ENCODE assay signal across 23 cellular contexts in genomic region chr20:13353261-13353945, GRCh38.
A peak's percentile ranks its signal among the peaks of the same experiment; 100 is the strongest.
DNase-seq lines count a peak whose midpoint lies in the region; ATAC-seq and TF ChIP-seq lines count a peak whose summit lies in the region.
"Had no signal": no experiment of that assay in that cellular context is flagged by ENCODE, and none has a peak within 500 bp of the region (broad histone marks: within the 10 kb centered on the region; RNA-seq: fewer than 3 reads in every experiment).

No MANE protein-coding gene starts in this region.

- H3K9me3 ChIP-seq in smooth muscle cell (replicated peaks; ENCODE audit: low read depth): no peaks in the 10 kb centered on the region
- H3K9me3 ChIP-seq: BLaER1 treated with 17β-estradiol and CSF1 and Interleukin-3, amounts not matched to agents 10 nM and 100 nM; Caco-2; Peyer's patch had no signal

- no peak overlapping the region for H3K9ac ChIP-seq in smooth muscle cell (ENCODE audit: low read depth)
- H3K9ac ChIP-seq: BLaER1 treated with 17β-estradiol and CSF1 and Interleukin-3, amounts not matched to agents 10 nM and 100 nM had no signal

- ATAC-seq in GM18505 (IDR thresholded peaks at IDR 0.05; ENCODE audit: unreplicated experiment): no peak
- ATAC-seq in GM19035 (IDR thresholded peaks at IDR 0.05; ENCODE audit: unreplicated experiment): no peak
- ATAC-seq: GM12878 had no signal

- no peaks in the 10 kb centered on the region for H3K36me3 ChIP-seq in smooth muscle cell (ENCODE audit: low read depth)
- H3K36me3 ChIP-seq: BLaER1 treated with 17β-estradiol and CSF1 and Interleukin-3, amounts not matched to agents 10 nM and 100 nM; Peyer's patch; SJCRH30 had no signal

- peak; percentile 51 for DNase-seq in EH (ENCODE audit: low read depth)
- peak; percentile 52 for DNase-seq in astrocyte of the spinal cord (ENCODE audit: low read depth, low spot score)
- DNase-seq in fibroblast of villous mesenchyme (ENCODE audit: low read depth): peak; percentile 11
- no peak for DNase-seq in smooth muscle cell (lab: John Stamatoyannopoulos, UW; ENCODE audit: unreplicated experiment)
- DNase-seq in caudate nucleus (lab: John Stamatoyannopoulos, UW): no peak
- DNase-seq: Caco-2; CD4-positive, alpha-beta memory T cell; DMS 273 treated with DMSO at 0.1 percent for 48 hours; DMS79 treated with DMSO at 0.1 percent for 48 hours; GOT3; HCEC 1CT; KG1; NCI-H1105; NCI-H2081 treated with DMSO at 0.1 percent for 48 hours; NCI-H2171 treated with DMSO at 0.1 percent for 48 hours; NCI-H524 treated with DMSO at 0.1 percent for 48 hours; Peyer's patch; SJCRH30 had no signal

- no peaks in the 10 kb centered on the region for H3K27me3 ChIP-seq in smooth muscle cell (ENCODE audit: low read depth)
- H3K27me3 ChIP-seq: BLaER1 treated with 17β-estradiol and CSF1 and Interleukin-3, amounts not matched to agents 10 nM and 100 nM; Peyer's patch; SJCRH30 had no signal

- no peak overlapping the region for H3K4me3 ChIP-seq in astrocyte of the spinal cord (ENCODE audit: low read depth, low read length)
- no peak overlapping the region for H3K4me3 ChIP-seq in fibroblast of villous mesenchyme (ENCODE audit: low read depth, low read length)
- H3K4me3 ChIP-seq in smooth muscle cell: no peak overlapping the region
- H3K4me3 ChIP-seq: BLaER1 treated with 17β-estradiol and CSF1 and Interleukin-3, amounts not matched to agents 10 nM and 100 nM; GM12878; Peyer's patch; SJCRH30 had no signal

- 73% methylated on average over 2 of the region's 2 CpGs for WGBS in smooth muscle cell (ENCODE audit: low lambda C conversion rate)

- H3K79me2 ChIP-seq in smooth muscle cell (ENCODE audit: low read depth): no peaks in the 10 kb centered on the region

- H3K4me2 ChIP-seq in smooth muscle cell: peak overlapping the region; percentile 28
- H3K4me2 ChIP-seq: BLaER1 treated with 17β-estradiol and CSF1 and Interleukin-3, amounts not matched to agents 10 nM and 100 nM had no signal

- TF ChIP-seq CTCF in astrocyte of the spinal cord (IDR thresholded peaks at IDR 0.05; ENCODE audit: low read depth, low read length): no peak
- no peak for TF ChIP-seq CTCF in fibroblast of villous mesenchyme (IDR thresholded peaks at IDR 0.05; ENCODE audit: insufficient read depth, low read depth, low read length)
- TF ChIP-seq CTCF in smooth muscle cell (IDR thresholded peaks at IDR 0.05; ENCODE audit: borderline replicate concordance, insufficient read depth, poor library complexity, severe bottlenecking): no peak

- no peaks in the 10 kb centered on the region for H3F3A ChIP-seq in smooth muscle cell (ENCODE audit: low read depth)

- in situ Hi-C loops in astrocyte of the spinal cord (cut with HindIII; ENCODE audit: low sequenced_read_pairs): no loop called here

- H3K4me1 ChIP-seq in smooth muscle cell (ENCODE audit: low read depth): peaks cover 7% of the 10 kb centered on the region
- H3K4me1 ChIP-seq: BLaER1 treated with 17β-estradiol and CSF1 and Interleukin-3, amounts not matched to agents 10 nM and 100 nM; Peyer's patch had no signal

- no peak for TF ChIP-seq POLR2A in GM18505 (IDR thresholded peaks at IDR 0.05; ENCODE audit: borderline replicate concordance, extremely low read depth, insufficient read depth, insufficient read length)

- no peak overlapping the region for H2AFZ ChIP-seq in smooth muscle cell (ENCODE audit: low read depth)

- no peaks in the 10 kb centered on the region for H4K20me1 ChIP-seq in smooth muscle cell (ENCODE audit: low read depth)
- H4K20me1 ChIP-seq: BLaER1 treated with 17β-estradiol and CSF1 and Interleukin-3, amounts not matched to agents 10 nM and 100 nM had no signal

- H3K27ac ChIP-seq in smooth muscle cell (ENCODE audit: low read depth): peak overlapping the region; percentile 61
- H3K27ac ChIP-seq in caudate nucleus (ENCODE audit: low read depth, low read length): no peak overlapping the region
- H3K27ac ChIP-seq: BLaER1 treated with 17β-estradiol and CSF1 and Interleukin-3, amounts not matched to agents 10 nM and 100 nM; HL-60; Peyer's patch; SJCRH30 had no signal

Comparison
In these comparisons a context has a peak if more than half of its experiments do, and no peak if none do; other contexts are left out.
1. DNase-seq: peak in EH (single experiment), astrocyte of the spinal cord (single experiment) and fibroblast of villous mesenchyme (single experiment); none in smooth muscle cell (single experiment) and caudate nucleus (0 of 61).